8 cellular contexts compared by ENCODE assay signal in the genomic region with DNA sequence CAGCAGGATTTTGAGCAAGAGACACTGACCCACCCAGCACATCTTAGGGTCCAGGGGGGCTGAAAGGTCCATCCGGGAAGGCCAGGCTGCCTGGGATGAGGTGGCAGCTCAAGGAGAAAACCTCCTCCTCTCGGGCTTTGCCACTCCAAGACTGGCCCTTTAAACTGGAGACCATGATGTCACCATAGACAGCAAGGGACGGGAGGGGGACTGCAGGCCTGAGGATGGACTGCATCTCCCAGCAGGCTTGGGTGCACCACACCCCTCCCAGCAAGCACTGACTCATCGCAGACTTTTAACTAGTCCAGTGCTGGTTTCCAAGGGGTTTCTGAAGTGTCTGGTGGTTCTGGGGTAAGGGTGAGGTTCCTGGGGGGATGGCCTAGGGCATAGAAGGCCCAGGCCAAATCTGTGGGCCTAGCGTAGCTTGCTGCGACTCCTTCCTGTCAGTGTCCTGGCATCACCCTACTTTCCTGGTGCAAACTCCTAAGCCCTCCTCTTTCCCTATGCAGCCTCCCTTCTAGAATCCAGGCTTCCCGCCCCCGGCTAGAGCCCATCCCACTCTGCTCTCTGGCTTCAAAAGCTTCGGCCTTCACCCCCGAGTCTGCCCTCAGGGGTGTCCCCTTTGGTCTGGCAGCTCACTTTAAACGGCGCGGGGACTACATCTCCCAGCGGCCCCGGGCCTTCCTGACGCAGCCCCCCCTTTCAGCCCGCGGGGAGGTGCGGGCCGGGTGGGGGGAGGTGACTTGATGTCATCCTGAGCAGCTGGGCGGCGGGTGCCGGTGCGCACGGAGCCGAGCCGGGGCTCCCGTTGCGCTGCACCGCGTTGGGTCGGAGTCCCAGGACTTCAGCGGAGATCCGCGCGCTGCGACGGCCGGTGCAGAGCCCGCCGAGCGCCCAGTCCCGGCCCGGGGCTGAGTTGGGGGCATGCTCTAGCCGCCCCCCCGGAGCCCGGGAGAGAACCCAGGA. TPM values are rescaled to one million over a fixed set of nuclear protein-coding genes. Genes with fewer than 3 reads are reported as not detected.
DNase-seq lines count a peak whose midpoint lies in the region; ATAC-seq and TF ChIP-seq lines count a peak whose summit lies in the region.

A gene (plus strand): TSS at position 746 of the 966 bp plus-strand sequence. CDS start 1,046 bp downstream, outside the sequence.

- no peaks in the 10 kb centered on the region for H3K79me2 ChIP-seq in PC-9 (ENCODE audit: low read depth)

- H3K27me3 ChIP-seq in PC-9 (ENCODE audit: insufficient read depth, low read depth) = no peaks in the 10 kb centered on the region

- peak within 1 kb of the TSS; percentile 58 for H3K27ac ChIP-seq in PC-9

- H4K20me1 ChIP-seq in PC-9 (ENCODE audit: insufficient read depth) = no peaks in the 10 kb centered on the region

- peak within 1 kb of the TSS; percentile 94 for H2AFZ ChIP-seq in PC-9

- peak within 1 kb of the TSS; percentile 94 for H3K4me2 ChIP-seq in PC-9

- TF ChIP-seq CTCF in PC-9 (conservative IDR thresholded peaks at IDR 0.05) = no peak
- TF ChIP-seq CTCF in epithelial cell of proximal tubule (conservative IDR thresholded peaks at IDR 0.05; ENCODE audit: low read depth, low read length) = no peak
- no peak for TF ChIP-seq CTCF in mucosa of descending colon (IDR thresholded peaks at IDR 0.05)

- BruUV-seq in PC-9 (replicated peaks; lab: Mats Ljungman, UMichigan) = TSS peak; percentile 23

- DNase-seq in DMS 273 treated with DMSO at 0.1 percent for 48 hours (lab: John Stamatoyannopoulos, UW) = peak; percentile 45
- peak; percentile 88 for DNase-seq in KBM-7
- DNase-seq in PC-9 = peak; percentile 91
- DNase-seq in activated T-cell treated with anti-CD3 and anti-CD28 coated beads, Interleukin-2, amount 50 U/mL, for 1 hour = peak; percentile 91
- DNase-seq in epithelial cell of proximal tubule (ENCODE audit: low read depth) = no peak
- DNase-seq in mucosa of descending colon = peak; percentile 95 to 97 (median 95)
- peak; percentile 79 to 84 for DNase-seq in stimulated activated CD8-positive, alpha-beta memory T cell treated with anti-CD3 and anti-CD28 coated beads, Interleukin-4, amount 100 ng/mL, for 1 hour (ENCODE audit: low read depth in 2 of 2, low spot score in 1 of 2)

- H3K9me3 ChIP-seq in PC-9 (ENCODE audit: insufficient read depth, low read depth) (no peaks in the 10 kb centered on the region), mucosa of descending colon (no peaks in the 10 kb centered on the region)

- CTCF ChIA-PET in PC-9 (lab: Charles Lee) = interaction anchor here (0.6 to 1.3 kb wide), 5 partner anchors 73 to 399 kb away, joined by 3 to 6 read pairs (median 4); a partner anchor contains a TSS

- peak; percentile 65 for ATAC-seq in GM21717 (IDR thresholded peaks at IDR 0.05; ENCODE audit: unreplicated experiment)
- peak; percentile 97 for ATAC-seq in mucosa of descending colon

- H3K4me1 ChIP-seq in PC-9 (replicated peaks; ENCODE audit: insufficient read depth) (peaks cover 11% of the 10 kb centered on the region), mucosa of descending colon (ENCODE audit: low read depth) (peaks cover 9% of the 10 kb centered on the region)

- in situ Hi-C loops in KBM-7 (cut with MboI; ENCODE audit: low pct_unique_long_range_greater_than_20kb, low sequenced_read_pairs) = no loop called here

- peak within 1 kb of the TSS; percentile 66 for H3K4me3 ChIP-seq in PC-9
- peak within 1 kb of the TSS; percentile 94 for H3K4me3 ChIP-seq in epithelial cell of proximal tubule (ENCODE audit: low read depth, low read length)
- peak within 1 kb of the TSS; percentile 96 for H3K4me3 ChIP-seq in mucosa of descending colon

- H3K36me3 ChIP-seq in PC-9 (ENCODE audit: low read depth) (no peaks in the 10 kb centered on the region), mucosa of descending colon (ENCODE audit: low read depth) (no peaks in the 10 kb centered on the region)

- H3F3A ChIP-seq in PC-9 (ENCODE audit: insufficient read depth, low read depth) = no peaks in the 10 kb centered on the region

- no peaks in the 10 kb centered on the region for H3K9me2 ChIP-seq in PC-9 (ENCODE audit: insufficient read depth)

- POLR2A ChIA-PET in PC-9 (lab: Charles Lee; ENCODE audit: unreplicated experiment) = interaction anchor here (0.5 to 1.1 kb wide), 3 partner anchors 73 to 495 kb away, joined by 4 to 6 read pairs (median 6); a partner anchor contains a TSS

- intact Hi-C loops in PC-9 (cut with micrococcal nuclease; ENCODE audit: unreplicated experiment) (loop anchor here (1.0 to 2.0 kb wide), 4 partner anchors 46 to 193 kb away; a partner anchor contains a TSS), mucosa of descending colon (cut with DNase I, micrococcal nuclease) (no loop called here)

RNA-seq across cellular contexts. Expression of the gene that starts here (rescaled TPM):
- total RNA-seq in PC-9 (2021) (13.7 and 13.9 TPM in 2 replicates), epithelial cell of proximal tubule (16.8 and 32.9 TPM in 2 replicates), mucosa of descending colon (10 to 100 TPM; 23.0 to 39.7 (median 23.2) TPM)
